9 cellular contexts compared by ENCODE assay signal in genomic region chr4:4247711-4248035, GRCh38. TPM values are rescaled to one million over a fixed set of nuclear protein-coding genes. Genes with fewer than 3 reads are reported as not detected.
DNase-seq lines count a peak whose midpoint lies in the region; ATAC-seq and TF ChIP-seq lines count a peak whose summit lies in the region.
"Had no signal": no experiment of that assay in that cellular context is flagged by ENCODE, and none has a peak within 500 bp of the region (broad histone marks: within the 10 kb centered on the region; RNA-seq: fewer than 3 reads in every experiment).

No MANE protein-coding gene starts in this region.

- no peaks in the 10 kb centered on the region for H3K9me3 ChIP-seq in colonic mucosa

- H3K36me3 ChIP-seq in KMS-11 (ENCODE audit: insufficient read depth) (no peaks in the 10 kb centered on the region), colonic mucosa (peaks cover 5% of the 10 kb centered on the region)

- H3K9me3 Mint-ChIP-seq in stimulated activated naive CD8-positive, alpha-beta T cell treated with anti-CD3 and anti-CD28 coated beads, Interleukin-15, Interleukin-2, amounts not matched to agents 100 ng/mL and 50 ng/mL, for 24 hours = no peaks in the 10 kb centered on the region
- H3K9me3 Mint-ChIP-seq in naive B cell = peaks cover 0 to 2% (median 0%) of the 10 kb centered on the region in 7 donors

- peak overlapping the region; percentile 99 for H3K27ac Mint-ChIP-seq in stimulated activated naive CD8-positive, alpha-beta T cell treated with anti-CD3 and anti-CD28 coated beads, Interleukin-15, Interleukin-2, amounts not matched to agents 100 ng/mL and 50 ng/mL, for 24 hours
- H3K27ac Mint-ChIP-seq in naive B cell = peak overlapping the region; percentile 49 to 99 (median 98)

- no peak overlapping the region for H3K4me3 ChIP-seq in KMS-11 (IDR thresholded peaks at IDR 0.05; ENCODE audit: insufficient read depth, low read depth, low read length)
- peak overlapping the region; percentile 98 for H3K4me3 ChIP-seq in colonic mucosa

- H3K27me3 Mint-ChIP-seq in stimulated activated naive CD8-positive, alpha-beta T cell treated with anti-CD3 and anti-CD28 coated beads, Interleukin-15, Interleukin-2, amounts not matched to agents 100 ng/mL and 50 ng/mL, for 24 hours = no peaks in the 10 kb centered on the region
- H3K27me3 Mint-ChIP-seq in naive B cell = peaks cover 0 to 2% (median 0%) of the 10 kb centered on the region in 3 donors

- H3K36me3 Mint-ChIP-seq in stimulated activated naive CD8-positive, alpha-beta T cell treated with anti-CD3 and anti-CD28 coated beads, Interleukin-15, Interleukin-2, amounts not matched to agents 100 ng/mL and 50 ng/mL, for 24 hours (ENCODE audit: low read depth) = peaks cover 38% of the 10 kb centered on the region
- peaks cover 12 to 18% of the 10 kb centered on the region in 2 donors for H3K36me3 Mint-ChIP-seq in naive B cell

- H4K20me1 ChIP-seq in KMS-11 (ENCODE audit: insufficient read depth) = no peaks in the 10 kb centered on the region

- H3K4me2 ChIP-seq in KMS-11 = peak overlapping the region; percentile 84

- peak overlapping the region; percentile 99 for H3K4me3 Mint-ChIP-seq in stimulated activated naive CD8-positive, alpha-beta T cell treated with anti-CD3 and anti-CD28 coated beads, Interleukin-15, Interleukin-2, amounts not matched to agents 100 ng/mL and 50 ng/mL, for 24 hours
- peak overlapping the region; percentile 93 to 99 (median 98) for H3K4me3 Mint-ChIP-seq in naive B cell

- H3K9ac ChIP-seq in KMS-11 (peak overlapping the region; percentile 82), colonic mucosa (ENCODE audit: low read depth in 2 of 2, low read length in 2 of 2) (peak overlapping the region; percentile 89 to 95)

- H3K27me3 ChIP-seq in KMS-11 (ENCODE audit: insufficient read depth, low read depth) (no peaks in the 10 kb centered on the region), colonic mucosa (no peaks in the 10 kb centered on the region)

- H3K79me2 ChIP-seq in KMS-11 (ENCODE audit: insufficient read depth, low read depth) = no peaks in the 10 kb centered on the region

- H3K27ac ChIP-seq in KMS-11 = peak overlapping the region; percentile 79
- peak overlapping the region; percentile 93 for H3K27ac ChIP-seq in colonic mucosa

- intact Hi-C loops in colonic mucosa (cut with DNase I) = loop anchor here (5.0 kb wide), 1 partner anchor 40 kb away; no protein-coding TSS in a partner anchor

- peaks cover 24% of the 10 kb centered on the region for H3K4me1 Mint-ChIP-seq in stimulated activated naive CD8-positive, alpha-beta T cell treated with anti-CD3 and anti-CD28 coated beads, Interleukin-15, Interleukin-2, amounts not matched to agents 100 ng/mL and 50 ng/mL, for 24 hours (ENCODE audit: low read depth)
- peaks cover 22 to 43% (median 28%) of the 10 kb centered on the region in 3 donors for H3K4me1 Mint-ChIP-seq in naive B cell

- peak overlapping the region; percentile 95 for H2AFZ ChIP-seq in KMS-11 (ENCODE audit: low read depth)

- ATAC-seq in stimulated activated naive CD8-positive, alpha-beta T cell treated with anti-CD3 and anti-CD28 coated beads, Interleukin-15, Interleukin-2, amounts not matched to agents 100 U/mL and 50 U/mL, for 24 hours = no peak
- peak; percentile 32 to 42 for ATAC-seq in naive B cell (ENCODE audit: low read depth in 2 of 2)

- no peak for TF ChIP-seq CTCF in KMS-11 (conservative IDR thresholded peaks at IDR 0.05; ENCODE audit: low read depth, low read length)
- TF ChIP-seq CTCF in colonic mucosa (IDR thresholded peaks at IDR 0.05) = no peak

- DNase-seq in stimulated activated naive CD8-positive, alpha-beta T cell treated with anti-CD3 and anti-CD28 coated beads, Interleukin-15, Interleukin-2, amounts not matched to agents 100 U/mL and 50 U/mL, for 24 hours = no peak
- DNase-seq in colonic mucosa (no peak), naive B cell (no peak), NCI-H526 (lab: John Stamatoyannopoulos, UW) (no peak), cerebellum (ENCODE audit: low spot score) (no peak), NCI-H774 (lab: John Stamatoyannopoulos, UW) (no peak)

- H3K4me1 ChIP-seq in KMS-11 (ENCODE audit: low read depth, poor library complexity, severe bottlenecking) (peaks cover 3% of the 10 kb centered on the region), colonic mucosa (peaks cover 11% of the 10 kb centered on the region)

RNA-seq across cellular contexts. Expression of gene TMEM128, which starts 0.3 kb away (rescaled TPM):
- total RNA-seq in colonic mucosa (10 to 100 TPM; 16.9 to 18.7 TPM), cerebellum (27.3 TPM)
- polyA plus RNA-seq in naive B cell (ENCODE audit: low read depth in 6 of 6) = 10 to 100 TPM; 23.2 to 44.8 (median 36.6) TPM

RNA-seq across cellular contexts. Expression of gene OTOP1, which starts 20.9 kb away (rescaled TPM):
- total RNA-seq in colonic mucosa (not detected), cerebellum (not detected)
- polyA plus RNA-seq in naive B cell (ENCODE audit: low read depth in 6 of 6) = not detected
- total RNA-seq: lung microvascular endothelial cell had no signal

RNA-seq across cellular contexts. Expression of gene LYAR, which starts 42.3 kb away (rescaled TPM):
- total RNA-seq in colonic mucosa (10 to 100 TPM in 1 of 2 donors, 1 to 10 TPM in 1; 6.7 to 16.7 TPM), cerebellum (7.3 TPM)
- 10 to 100 TPM; 12.5 to 18.3 (median 14.6) TPM for polyA plus RNA-seq in naive B cell (ENCODE audit: low read depth in 6 of 6)

RNA-seq across cellular contexts. Expression of gene ZBTB49, which starts 42.4 kb away (rescaled TPM):
- 1 to 10 TPM; 4.0 to 5.1 TPM for total RNA-seq in colonic mucosa
- 10 to 100 TPM in 1 of 6 donors, 1 to 10 TPM in 5; 3.3 to 10.6 (median 4.8) TPM for polyA plus RNA-seq in naive B cell (ENCODE audit: low read depth in 6 of 6)
- 11.8 TPM for total RNA-seq in cerebellum
